Comparison of ENCODE assay signal across 14 cellular contexts in the genomic region with DNA sequence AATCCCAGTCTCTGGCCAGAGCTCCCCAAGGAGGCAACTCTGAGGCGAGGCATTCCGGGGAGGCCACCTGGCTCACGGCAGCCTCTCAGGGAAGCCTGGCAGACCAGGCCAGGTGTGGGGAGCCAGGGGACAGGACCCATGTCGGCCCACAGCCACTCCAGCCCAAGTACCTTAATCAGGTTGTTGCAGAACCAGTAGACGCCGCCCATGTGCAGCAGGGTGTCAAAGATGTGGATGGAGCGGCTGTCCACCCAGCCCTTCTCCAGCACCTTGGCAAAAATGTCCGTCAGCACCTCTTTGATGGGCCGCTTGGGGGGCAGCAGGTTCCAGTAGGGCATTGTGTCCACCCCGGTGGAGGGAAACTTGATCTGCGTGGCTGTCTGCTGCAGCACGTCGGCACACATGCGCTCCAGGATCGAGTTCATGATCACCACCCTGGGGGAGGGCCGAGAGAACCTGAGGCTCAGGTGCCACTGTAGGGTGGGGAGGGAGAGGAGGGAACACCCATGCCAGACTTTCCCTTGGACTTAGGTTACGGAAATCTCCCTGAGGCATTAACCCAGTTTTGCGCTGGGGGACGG. TPM values are rescaled to one million over a fixed set of nuclear protein-coding genes. Genes with fewer than 3 reads are reported as not detected.
DNase-seq lines count a peak whose midpoint lies in the region; ATAC-seq and TF ChIP-seq lines count a peak whose summit lies in the region.
"Had no signal": no experiment of that assay in that cellular context is flagged by ENCODE, and none has a peak within 500 bp of the region (broad histone marks: within the 10 kb centered on the region; RNA-seq: fewer than 3 reads in every experiment).

No MANE protein-coding gene starts in this region.

- peak overlapping the region; percentile 17; the same call in 1 of the 2 replicates for H3K4me3 ChIP-seq in PC-3 (ENCODE audit: low read length)
- no peak overlapping the region for H3K4me3 ChIP-seq in upper lobe of right lung
- H3K4me3 ChIP-seq in BE2C (ENCODE audit: low read depth, low read length) = no peak overlapping the region
- H3K4me3 ChIP-seq: ascending aorta; BLaER1 treated with 17β-estradiol and CSF1 and Interleukin-3, amounts not matched to agents 10 nM and 100 nM; heart left ventricle had no signal

- H3K4me1 ChIP-seq in PC-3 (ENCODE audit: insufficient read depth, low read length) (peaks cover 76% of the 10 kb centered on the region), upper lobe of right lung (peaks cover 67% of the 10 kb centered on the region), BE2C (peaks cover 4% of the 10 kb centered on the region; the same call in 1 of the 2 replicates)

- POLR2A ChIA-PET in PC-3 (lab: Charles Lee; ENCODE audit: unreplicated experiment) = no interaction called here

- H3K9me3 ChIP-seq in PC-3 (ENCODE audit: low read length) (no peaks in the 10 kb centered on the region), upper lobe of right lung (no peaks in the 10 kb centered on the region), BE2C (no peaks in the 10 kb centered on the region)
- H3K9me3 ChIP-seq: ascending aorta; BLaER1 treated with 17β-estradiol and CSF1 and Interleukin-3, amounts not matched to agents 10 nM and 100 nM; heart left ventricle had no signal

- peaks cover 10% of the 10 kb centered on the region for H3F3A ChIP-seq in PC-3 (ENCODE audit: low read length, unreplicated experiment)

- H3K4me2 ChIP-seq in PC-3 (ENCODE audit: low read length) = peak overlapping the region; percentile 79

- H3K36me3 ChIP-seq in PC-3 (ENCODE audit: low read depth, low read length) (peaks cover 12% of the 10 kb centered on the region), upper lobe of right lung (peaks cover 51% of the 10 kb centered on the region), BE2C (peaks cover 60% of the 10 kb centered on the region)

- no peaks in the 10 kb centered on the region for H3K79me2 ChIP-seq in PC-3 (ENCODE audit: low read length)

- H3K9me2 ChIP-seq in PC-3 (replicated peaks; ENCODE audit: low read length) = no peaks in the 10 kb centered on the region

- TF ChIP-seq CTCF in PC-3 (conservative IDR thresholded peaks at IDR 0.05; ENCODE audit: low read depth, low read length) = no peak
- no peak for TF ChIP-seq CTCF in upper lobe of right lung (IDR thresholded peaks at IDR 0.05)
- TF ChIP-seq CTCF in BE2C (IDR thresholded peaks at IDR 0.05; ENCODE audit: low read depth, low read length) = no peak

- TSS peak; percentile 21 for BruUV-seq in PC-3 (replicated peaks; lab: Mats Ljungman, UMichigan)

- DNase-seq in HuH-7.5 (ENCODE audit: low spot score) (peak; percentile 9), PC-3 (peak; percentile 75), left kidney (ENCODE audit: low read depth, low spot score) (peak; percentile 49), upper lobe of right lung (peak; percentile 82), BE2C (no peak)
- DNase-seq: activated naive CD4-positive, alpha-beta T cell; NCI-H1694 treated with DMSO at 0.1 percent for 48 hours; NCI-H774; T-helper 1 cell had no signal

- no peaks in the 10 kb centered on the region for H3K27me3 ChIP-seq in PC-3 (ENCODE audit: low read length)
- H3K27me3 ChIP-seq in upper lobe of right lung = no peaks in the 10 kb centered on the region
- no peaks in the 10 kb centered on the region for H3K27me3 ChIP-seq in BE2C
- H3K27me3 ChIP-seq: ascending aorta; BLaER1 treated with 17β-estradiol and CSF1 and Interleukin-3, amounts not matched to agents 10 nM and 100 nM; heart left ventricle had no signal

- intact Hi-C loops in PC-3 (cut with micrococcal nuclease) = loop anchor here (5.0 kb wide), 1 partner anchor 89 kb away; no protein-coding TSS in a partner anchor
- intact Hi-C loops in upper lobe of right lung (cut with DNase I) = no loop called here

- no peaks in the 10 kb centered on the region for H4K20me1 ChIP-seq in PC-3 (ENCODE audit: low read length)

- peak overlapping the region; percentile 72 for H3K9ac ChIP-seq in PC-3 (ENCODE audit: low read length)

- no peak overlapping the region for H2AFZ ChIP-seq in PC-3 (ENCODE audit: low read length)

- ATAC-seq in PC-3 (peak; percentile 2), upper lobe of right lung (peak; percentile 46), HG03196 (IDR thresholded peaks at IDR 0.05; ENCODE audit: unreplicated experiment) (no peak), HG02678 (IDR thresholded peaks at IDR 0.05; ENCODE audit: unreplicated experiment) (no peak)

- CTCF ChIA-PET in PC-3 (lab: Charles Lee) = no interaction called here

- H3K27ac ChIP-seq in PC-3 (ENCODE audit: low read length) = peak overlapping the region; percentile 97
- peak overlapping the region; percentile 58 for H3K27ac ChIP-seq in upper lobe of right lung
- H3K27ac ChIP-seq: ascending aorta had no signal

RNA-seq across cellular contexts. Expression of a gene that starts 7.8 kb away (rescaled TPM):
- total RNA-seq in PC-3 (2014; rRNA removed) (4.0 and 4.3 TPM in 2 replicates), upper lobe of right lung (1.2 TPM)
- not detected for polyA plus RNA-seq in BE2C (2012; ENCODE audit: insufficient read depth, insufficient read length, low read depth)

RNA-seq across cellular contexts. Expression of a gene that starts 31.2 kb away (rescaled TPM):
- total RNA-seq in PC-3 (2014; rRNA removed) (73.0 and 78.7 TPM in 2 replicates), upper lobe of right lung (81.3 TPM)
- polyA plus RNA-seq in BE2C (2012; ENCODE audit: insufficient read depth, insufficient read length, low read depth) = 173 TPM

RNA-seq across cellular contexts. Expression of a gene that starts 39.7 kb away (rescaled TPM):
- total RNA-seq in PC-3 (2014; rRNA removed) (6.6 and 11.2 TPM in 2 replicates), upper lobe of right lung (55.6 TPM)
- 233 TPM for polyA plus RNA-seq in BE2C (2012; ENCODE audit: insufficient read depth, insufficient read length, low read depth)

RNA-seq across cellular contexts. Expression of a gene that starts 42.4 kb away (rescaled TPM):
- total RNA-seq in PC-3 (2014; rRNA removed) = 267 and 338 TPM in 2 replicates
- 73.6 TPM for total RNA-seq in upper lobe of right lung
- 357 TPM for polyA plus RNA-seq in BE2C (2012; ENCODE audit: insufficient read depth, insufficient read length, low read depth)

Comparison
In these comparisons a context has a peak if more than half of its experiments do, and no peak if none do; other contexts are left out.
1. ATAC-seq: peak in PC-3 (single experiment) and upper lobe of right lung (single experiment); none in HG03196 (single experiment) and HG02678 (single experiment).